In the genomic region with DNA sequence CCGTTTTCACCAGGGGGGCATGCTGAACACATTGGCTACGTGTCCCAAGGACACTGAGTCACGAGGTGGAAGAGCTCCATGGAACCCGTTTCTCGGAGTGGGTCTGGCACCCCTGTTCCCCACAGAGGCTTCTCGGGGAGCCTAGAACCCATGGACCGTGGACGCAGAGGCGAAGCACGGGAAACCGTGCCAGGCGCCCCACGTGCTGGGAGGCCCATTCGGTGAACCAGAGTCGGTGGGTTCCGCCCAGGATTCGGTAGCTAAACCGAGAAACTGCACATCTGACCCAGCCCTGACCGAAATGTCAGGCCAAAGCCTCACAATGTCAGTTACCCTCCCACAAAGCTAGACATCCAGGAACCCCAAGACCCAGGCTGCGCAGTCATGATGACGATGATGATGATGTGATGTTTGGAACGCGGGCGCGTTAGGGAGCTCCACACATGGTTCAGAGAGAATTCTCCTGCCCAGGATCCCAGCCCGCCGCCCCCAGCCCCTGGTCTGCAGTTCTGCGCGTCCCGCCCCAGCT, we compare ENCODE assay signal across 8 cellular contexts. TPM values are rescaled to one million over a fixed set of nuclear protein-coding genes. Genes with fewer than 3 reads are reported as not detected.
DNase-seq lines count a peak whose midpoint lies in the region; ATAC-seq and TF ChIP-seq lines count a peak whose summit lies in the region.

No MANE protein-coding gene starts in this region.

- peak overlapping the region; percentile 82 for H3K4me3 ChIP-seq in neural cell (ENCODE audit: low read length)

- H3K36me3 ChIP-seq in neural cell (ENCODE audit: insufficient read depth, low read length) = no peaks in the 10 kb centered on the region

- H3K4me2 ChIP-seq in neural cell (ENCODE audit: low read length) = peak overlapping the region; percentile 65

- peak; percentile 4 for ATAC-seq in HG03175 (IDR thresholded peaks at IDR 0.05; ENCODE audit: unreplicated experiment)
- ATAC-seq in GM18873 (IDR thresholded peaks at IDR 0.05; ENCODE audit: low FRiP score, unreplicated experiment) = no peak

- H3K9me3 ChIP-seq in neural cell (ENCODE audit: low read length) = no peaks in the 10 kb centered on the region

- H3K27ac ChIP-seq in neural cell (ENCODE audit: low read length) = peak overlapping the region; percentile 82

- peaks cover 48% of the 10 kb centered on the region for H3K4me1 Mint-ChIP-seq in activated CD4-positive, alpha-beta T cell treated with anti-CD3 and anti-CD28 coated beads, Interleukin-2, amount 10 ng/mL, durations not matched to agents 24 days and 14 days

- H3K9me2 ChIP-seq in neural cell (ENCODE audit: insufficient read depth, low read length) = no peaks in the 10 kb centered on the region

- peaks cover 2% of the 10 kb centered on the region for H3K36me3 Mint-ChIP-seq in activated CD4-positive, alpha-beta T cell treated with anti-CD3 and anti-CD28 coated beads, Interleukin-2, amount 10 ng/mL, durations not matched to agents 24 days and 14 days (ENCODE audit: low read depth)

- DNase-seq in activated CD8-positive, alpha-beta memory T cell treated with anti-CD3 and anti-CD28 coated beads for 24 hours = peak; percentile 84
- DNase-seq in activated CD8-positive, alpha-beta memory T cell treated with anti-CD3 and anti-CD28 coated beads, Interleukin-2, amount 50 U/mL, for 4 hours = no peak
- DNase-seq in activated CD4-positive, alpha-beta T cell treated with anti-CD3 and anti-CD28 coated beads, Interleukin-2, amount 10 ng/mL, durations not matched to agents 24 days and 14 days = no peak
- peak; percentile 60 for DNase-seq in fibroblast of gingiva (ENCODE audit: low read depth)
- DNase-seq in HuH-7 (ENCODE audit: low spot score) = no peak

- H3K4me3 Mint-ChIP-seq in activated CD4-positive, alpha-beta T cell treated with anti-CD3 and anti-CD28 coated beads, Interleukin-2, amount 10 ng/mL, durations not matched to agents 24 days and 14 days = peak overlapping the region; percentile 96

- no peak for TF ChIP-seq RAD21 in neural cell (conservative IDR thresholded peaks at IDR 0.05)

- peaks cover 13% of the 10 kb centered on the region for H3K27me3 Mint-ChIP-seq in activated CD4-positive, alpha-beta T cell treated with anti-CD3 and anti-CD28 coated beads, Interleukin-2, amount 10 ng/mL, durations not matched to agents 24 days and 14 days

- TF ChIP-seq CTCF in neural cell (IDR thresholded peaks at IDR 0.05; ENCODE audit: poor library complexity, severe bottlenecking) = no peak

- no peaks in the 10 kb centered on the region for H3K79me2 ChIP-seq in neural cell (replicated peaks; ENCODE audit: insufficient read depth, low read length)

- TF ChIP-seq EP300 in neural cell (conservative IDR thresholded peaks at IDR 0.05; ENCODE audit: poor library complexity, severe bottlenecking) = no peak

- no peaks in the 10 kb centered on the region for H3K9me3 Mint-ChIP-seq in activated CD4-positive, alpha-beta T cell treated with anti-CD3 and anti-CD28 coated beads, Interleukin-2, amount 10 ng/mL, durations not matched to agents 24 days and 14 days

- peak overlapping the region; percentile 77 for H3K9ac ChIP-seq in neural cell (ENCODE audit: low read length)

- peak overlapping the region; percentile 71 for H2AFZ ChIP-seq in neural cell (ENCODE audit: low read depth, low read length)

- peak overlapping the region; percentile 96 for H3K27ac Mint-ChIP-seq in activated CD4-positive, alpha-beta T cell treated with anti-CD3 and anti-CD28 coated beads, Interleukin-2, amount 10 ng/mL, durations not matched to agents 24 days and 14 days

- H3K27me3 ChIP-seq in neural cell (ENCODE audit: insufficient read depth, low read depth, low read length) = no peaks in the 10 kb centered on the region

- H4K20me1 ChIP-seq in neural cell (ENCODE audit: insufficient read depth) = no peaks in the 10 kb centered on the region

- intact Hi-C loops in activated CD4-positive, alpha-beta T cell treated with anti-CD3 and anti-CD28 coated beads, Interleukin-2, amount 10 ng/mL, durations not matched to agents 24 days and 14 days (cut with micrococcal nuclease) = loop anchor here (1.0 to 10.0 kb wide), 5 partner anchors 27 to 570 kb away; partner anchors contain the start of gene UVRAG

- H3F3A ChIP-seq in neural cell (ENCODE audit: insufficient read depth, low read length, poor library complexity, severe bottlenecking) = no peaks in the 10 kb centered on the region

TF ChIP-seq in neural cell, 6 proteins besides CTCF, POLR2A, EP300 and RAD21:
- TF ChIP-seq EZH2 (IDR thresholded peaks at IDR 0.05; ENCODE audit: borderline replicate concordance, insufficient read depth, low read length, poor library complexity, severe bottlenecking) (no peak), TAF1 (IDR thresholded peaks at IDR 0.05; ENCODE audit: low read depth) (no peak), POLR2AphosphoS5 (IDR thresholded peaks at IDR 0.05) (no peak), SMC3 (conservative IDR thresholded peaks at IDR 0.05; ENCODE audit: poor library complexity) (no peak), MXI1 (conservative IDR thresholded peaks at IDR 0.05; ENCODE audit: poor library complexity, severe bottlenecking) (no peak)
- TF ChIP-seq, protein P1, sequence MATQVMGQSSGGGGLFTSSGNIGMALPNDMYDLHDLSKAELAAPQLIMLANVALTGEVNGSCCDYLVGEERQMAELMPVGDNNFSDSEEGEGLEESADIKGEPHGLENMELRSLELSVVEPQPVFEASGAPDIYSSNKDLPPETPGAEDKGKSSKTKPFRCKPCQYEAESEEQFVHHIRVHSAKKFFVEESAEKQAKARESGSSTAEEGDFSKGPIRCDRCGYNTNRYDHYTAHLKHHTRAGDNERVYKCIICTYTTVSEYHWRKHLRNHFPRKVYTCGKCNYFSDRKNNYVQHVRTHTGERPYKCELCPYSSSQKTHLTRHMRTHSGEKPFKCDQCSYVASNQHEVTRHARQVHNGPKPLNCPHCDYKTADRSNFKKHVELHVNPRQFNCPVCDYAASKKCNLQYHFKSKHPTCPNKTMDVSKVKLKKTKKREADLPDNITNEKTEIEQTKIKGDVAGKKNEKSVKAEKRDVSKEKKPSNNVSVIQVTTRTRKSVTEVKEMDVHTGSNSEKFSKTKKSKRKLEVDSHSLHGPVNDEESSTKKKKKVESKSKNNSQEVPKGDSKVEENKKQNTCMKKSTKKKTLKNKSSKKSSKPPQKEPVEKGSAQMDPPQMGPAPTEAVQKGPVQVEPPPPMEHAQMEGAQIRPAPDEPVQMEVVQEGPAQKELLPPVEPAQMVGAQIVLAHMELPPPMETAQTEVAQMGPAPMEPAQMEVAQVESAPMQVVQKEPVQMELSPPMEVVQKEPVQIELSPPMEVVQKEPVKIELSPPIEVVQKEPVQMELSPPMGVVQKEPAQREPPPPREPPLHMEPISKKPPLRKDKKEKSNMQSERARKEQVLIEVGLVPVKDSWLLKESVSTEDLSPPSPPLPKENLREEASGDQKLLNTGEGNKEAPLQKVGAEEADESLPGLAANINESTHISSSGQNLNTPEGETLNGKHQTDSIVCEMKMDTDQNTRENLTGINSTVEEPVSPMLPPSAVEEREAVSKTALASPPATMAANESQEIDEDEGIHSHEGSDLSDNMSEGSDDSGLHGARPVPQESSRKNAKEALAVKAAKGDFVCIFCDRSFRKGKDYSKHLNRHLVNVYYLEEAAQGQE (IDR thresholded peaks at IDR 0.05; ENCODE audit: borderline replicate concordance) = no peak

RNA-seq across cellular contexts. Expression of gene WNT11, which starts 28.5 kb away (rescaled TPM):
- total RNA-seq in activated CD4-positive, alpha-beta T cell treated with anti-CD3 and anti-CD28 coated beads, Interleukin-2, amount 10 ng/mL, durations not matched to agents 24 days and 14 days = 0.69 and 1.2 TPM in 2 replicates
- polyA plus RNA-seq in neural cell = 1.4 and 2.3 TPM in 2 replicates
- 0.46 and 2.2 TPM in 2 replicates for polyA minus RNA-seq in neural cell

Comparison
In these comparisons a context has a peak if more than half of its experiments do, and no peak if none do; other contexts are left out.
1. DNase-seq: peak in activated CD8-positive, alpha-beta memory T cell treated with anti-CD3 and anti-CD28 coated beads for 24 hours (single experiment) and fibroblast of gingiva (single experiment); none in activated CD8-positive, alpha-beta memory T cell treated with anti-CD3 and anti-CD28 coated beads, Interleukin-2, amount 50 U/mL, for 4 hours (single experiment), activated CD4-positive, alpha-beta T cell treated with anti-CD3 and anti-CD28 coated beads, Interleukin-2, amount 10 ng/mL, durations not matched to agents 24 days and 14 days (single experiment) and HuH-7 (single experiment).